8 cellular contexts compared by ENCODE assay signal in the genomic region with DNA sequence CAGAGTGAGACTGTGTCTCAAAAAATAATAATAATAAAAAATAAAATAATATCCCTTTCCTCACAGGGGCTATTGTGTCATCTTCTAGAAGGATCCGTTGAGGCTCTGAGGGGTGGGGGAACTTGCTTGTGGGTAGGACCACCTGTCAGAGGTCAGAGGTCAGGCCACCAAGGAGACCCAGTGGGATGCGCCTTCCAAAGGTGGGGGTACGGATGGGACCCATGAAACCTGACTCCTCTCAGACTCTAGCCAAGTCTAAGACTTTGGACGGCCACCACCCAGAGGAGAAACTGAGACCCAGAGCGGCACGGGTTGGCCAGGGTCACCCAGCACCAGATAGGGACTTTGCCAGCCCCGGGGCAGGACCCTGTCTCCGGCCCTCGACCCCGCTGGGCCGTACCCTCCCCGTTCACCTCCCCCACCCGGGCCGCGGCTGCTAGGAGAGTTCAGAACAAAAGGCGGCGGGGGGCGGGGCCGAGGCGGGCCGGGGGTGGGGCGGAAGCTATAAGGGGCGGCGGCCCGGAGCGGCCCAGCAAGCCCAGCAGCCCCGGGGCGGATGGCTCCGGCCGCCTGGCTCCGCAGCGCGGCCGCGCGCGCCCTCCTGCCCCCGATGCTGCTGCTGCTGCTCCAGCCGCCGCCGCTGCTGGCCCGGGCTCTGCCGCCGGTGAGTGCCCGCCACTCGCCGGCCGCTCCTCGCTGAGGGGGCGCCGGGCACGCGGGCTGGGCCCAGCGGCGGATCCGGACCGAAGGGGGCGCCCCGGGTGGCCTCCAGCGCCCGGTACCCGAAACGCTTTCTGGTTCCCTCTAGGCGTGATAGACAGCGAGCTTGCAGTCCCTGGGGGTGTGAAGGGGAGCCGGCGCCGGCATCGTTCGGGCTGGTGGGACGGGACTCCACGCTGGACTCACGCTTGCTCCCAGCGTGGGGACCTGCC. TPM values are rescaled to one million over a fixed set of nuclear protein-coding genes. Genes with fewer than 3 reads are reported as not detected.
DNase-seq lines count a peak whose midpoint lies in the region; TF ChIP-seq lines count a peak whose summit lies in the region.

A gene with protein sequence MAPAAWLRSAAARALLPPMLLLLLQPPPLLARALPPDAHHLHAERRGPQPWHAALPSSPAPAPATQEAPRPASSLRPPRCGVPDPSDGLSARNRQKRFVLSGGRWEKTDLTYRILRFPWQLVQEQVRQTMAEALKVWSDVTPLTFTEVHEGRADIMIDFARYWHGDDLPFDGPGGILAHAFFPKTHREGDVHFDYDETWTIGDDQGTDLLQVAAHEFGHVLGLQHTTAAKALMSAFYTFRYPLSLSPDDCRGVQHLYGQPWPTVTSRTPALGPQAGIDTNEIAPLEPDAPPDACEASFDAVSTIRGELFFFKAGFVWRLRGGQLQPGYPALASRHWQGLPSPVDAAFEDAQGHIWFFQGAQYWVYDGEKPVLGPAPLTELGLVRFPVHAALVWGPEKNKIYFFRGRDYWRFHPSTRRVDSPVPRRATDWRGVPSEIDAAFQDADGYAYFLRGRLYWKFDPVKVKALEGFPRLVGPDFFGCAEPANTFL (plus strand): TSS at position 535 of the 932 bp plus-strand sequence. CDS start 22 bp downstream, at position 557.

- DNase-seq in AG04450 (ENCODE audit: low read depth, low spot score) (no peak), HL-60 (ENCODE audit: low read depth in 1 of 2, low spot score in 1 of 2) (no peak), islet precursor cell (peak; percentile 88), H4 (ENCODE audit: low spot score) (no peak), SHP77 treated with DMSO at 0.1 percent for 48 hours (lab: John Stamatoyannopoulos, UW) (no peak)
- DNase-seq in stimulated activated CD4-positive, alpha-beta T cell treated with anti-CD3 and anti-CD28 coated beads, Interleukin-1b, Interleukin-23, amount 100 ng/mL, for 48 hours, result peak; percentile 23

- CTCF ChIA-PET in AG04450 (lab: Charles Lee), result interaction anchor here (1.1 to 2.2 kb wide), 2 partner anchors 73 to 77 kb away, joined by 3 to 12 read pairs; no protein-coding TSS in a partner anchor

- POLR2A ChIA-PET in AG04450 (lab: Yijun Ruan, JAX), result no interaction called here

- H3K27ac ChIP-seq in AG04450 (ENCODE audit: low read depth, low read length) (no peak within 1 kb of the TSS), HL-60 (replicated peaks) (no peak within 1 kb of the TSS)

- H3K27ac Mint-ChIP-seq in T-helper 1 cell treated with Interleukin-12 subunit alpha and Interleukin-12 subunit beta and Interleukin-4 antibody, amounts not matched to agents 30 μg/mL and 1 μg/mL, for 36 hours, result no peak within 1 kb of the TSS
- peak within 1 kb of the TSS in 4 of 5 experiments; percentile 8 to 81 (median 42) for H3K27ac Mint-ChIP-seq in brain

- no peaks in the 10 kb centered on the region; the same call in 1 of the 2 replicates for H3K9me3 ChIP-seq in AG04450 (ENCODE audit: control insufficient read depth, insufficient read depth, low read length)

- peaks cover 19% of the 10 kb centered on the region for H3K27me3 Mint-ChIP-seq in T-helper 1 cell treated with Interleukin-12 subunit alpha and Interleukin-12 subunit beta and Interleukin-4 antibody, amounts not matched to agents 30 μg/mL and 1 μg/mL, for 36 hours (ENCODE audit: low read depth)
- H3K27me3 Mint-ChIP-seq in brain, result peaks cover 13% of the 10 kb centered on the region

- H3K4me1 Mint-ChIP-seq in T-helper 1 cell treated with Interleukin-12 subunit alpha and Interleukin-12 subunit beta and Interleukin-4 antibody, amounts not matched to agents 30 μg/mL and 1 μg/mL, for 36 hours (ENCODE audit: low read depth), result peaks cover 12% of the 10 kb centered on the region
- H3K4me1 Mint-ChIP-seq in brain, result peaks cover 43% of the 10 kb centered on the region

- TF ChIP-seq CTCF in AG04450 (IDR thresholded peaks at IDR 0.05; ENCODE audit: low read depth, low read length) (0 out of 2 replicates have a peak, but pooled peaks have one; percentile 5), HL-60 (IDR thresholded peaks at IDR 0.05; ENCODE audit: insufficient read depth, low read length) (no peak), brain (conservative IDR thresholded peaks at IDR 0.05) (no peak)

- no peaks in the 10 kb centered on the region for H3K9me3 Mint-ChIP-seq in T-helper 1 cell treated with Interleukin-12 subunit alpha and Interleukin-12 subunit beta and Interleukin-4 antibody, amounts not matched to agents 30 μg/mL and 1 μg/mL, for 36 hours
- no peaks in the 10 kb centered on the region for H3K9me3 Mint-ChIP-seq in brain

- H3K4me3 Mint-ChIP-seq in T-helper 1 cell treated with Interleukin-12 subunit alpha and Interleukin-12 subunit beta and Interleukin-4 antibody, amounts not matched to agents 30 μg/mL and 1 μg/mL, for 36 hours, result peak within 1 kb of the TSS; percentile 48
- H3K4me3 Mint-ChIP-seq in brain, result peak within 1 kb of the TSS; percentile 68 to 74 (median 73)

- H3K36me3 Mint-ChIP-seq in T-helper 1 cell treated with Interleukin-12 subunit alpha and Interleukin-12 subunit beta and Interleukin-4 antibody, amounts not matched to agents 30 μg/mL and 1 μg/mL, for 36 hours (ENCODE audit: low read depth), result no peaks in the 10 kb centered on the region
- H3K36me3 Mint-ChIP-seq in brain, result no peaks in the 10 kb centered on the region

- H3K27me3 ChIP-seq in AG04450 (ENCODE audit: control insufficient read depth, insufficient read depth, low read length) (no peaks in the 10 kb centered on the region), HL-60 (ENCODE audit: insufficient read depth, poor library complexity, severe bottlenecking) (peaks cover 17% of the 10 kb centered on the region)

- H3K4me3 ChIP-seq in AG04450 (ENCODE audit: low read depth, low read length) (peak within 1 kb of the TSS; percentile 60), HL-60 (replicated peaks; ENCODE audit: insufficient read depth, low read length) (peak within 1 kb of the TSS; percentile 23)

RNA-seq across cellular contexts. Expression of the gene that starts here (rescaled TPM):
- polyA plus RNA-seq in AG04450 (2011; rRNA removed), result 5.7 and 9.0 TPM in 2 replicates
- 4.7 and 9.7 TPM in 2 replicates for polyA minus RNA-seq in AG04450 (2011; rRNA and poly(A)+ RNA removed)
- polyA plus RNA-seq in brain (ENCODE audit: insufficient read depth, low read depth, low replicate concordance), result 8.4 TPM
- 0.35 and 1.4 TPM in 2 replicates for total RNA-seq in H4 (2014; rRNA removed; shearing (Covaris generic))

Comparison
In these comparisons a context has a peak if more than half of its experiments do, and no peak if none do; other contexts are left out.
1. DNase-seq: peak in islet precursor cell (single experiment) and stimulated activated CD4-positive, alpha-beta T cell treated with anti-CD3 and anti-CD28 coated beads, Interleukin-1b, Interleukin-23, amount 100 ng/mL, for 48 hours (single experiment); none in AG04450 (single experiment), HL-60 (0 of 2), H4 (single experiment) and SHP77 treated with DMSO at 0.1 percent for 48 hours (single experiment).